24 cellular contexts compared by ENCODE assay signal in genomic region chr12:121871501-121871900, GRCh38. TPM values are rescaled to one million over a fixed set of nuclear protein-coding genes. Genes with fewer than 3 reads are reported as not detected.
"Had no signal": no experiment of that assay in that cellular context is flagged by ENCODE, and none has a peak within 500 bp of the region (broad histone marks: within the 10 kb centered on the region; RNA-seq: fewer than 3 reads in every experiment).

No MANE protein-coding gene starts in this region.

- H3K27ac ChIP-seq: neutrophil, ovary, prostate gland, thyroid gland, WERI-Rb-1 had no signal

- FAIRE-seq: endometrium had no signal

- ATAC-seq: activated CD8-positive, alpha-beta memory T cell treated with anti-CD3 and anti-CD28 coated beads, Interleukin-2, amount 10 ng/mL, durations not matched to agents 7 days and 5 days; activated CD8-positive, alpha-beta T cell treated with anti-CD3 and anti-CD28 coated beads for 36 hours; foreskin keratinocyte; left cardiac atrium; T-helper 17 cell had no signal

- DNase-seq: activated CD4-positive, alpha-beta T cell treated with anti-CD3 and anti-CD28 coated beads, Interleukin-2, amount 10 ng/mL, durations not matched to agents 7 days and 5 days; activated CD4-positive, CD25-positive, alpha-beta regulatory T cell treated with anti-CD3 and anti-CD28 coated beads, Interleukin-2, amount 50 U/mL, for 72 hours; activated CD8-positive, alpha-beta memory T cell treated with anti-CD3 and anti-CD28 coated beads, Interleukin-2, amount 10 ng/mL, durations not matched to agents 7 days and 5 days; activated CD8-positive, alpha-beta T cell treated with anti-CD3 and anti-CD28 coated beads for 36 hours; activated effector memory CD4-positive, alpha-beta T cell treated with anti-CD3 and anti-CD28 coated beads, Interleukin-2, amount 50 U/mL, for 16 hours; activated naive CD4-positive, alpha-beta T cell treated with anti-CD3 and anti-CD28 coated beads, Interleukin-2, amount 50 U/mL, for 16 hours; activated T-cell treated with anti-CD3 and anti-CD28 coated beads for 4 hours; aorta; effector CD4-positive, alpha-beta T cell; foreskin keratinocyte; hypothalamus; islet precursor cell; left cardiac atrium; ovary; stimulated activated CD4-positive, alpha-beta T cell treated with anti-CD3 and anti-CD28 coated beads, Interleukin-4, amount 100 ng/mL, for 24 hours; substantia nigra; T-helper 17 cell; thyroid gland; WERI-Rb-1 had no signal

- H3K36me3 ChIP-seq: neutrophil, ovary, prostate gland, thyroid gland, WERI-Rb-1 had no signal

- H3K27me3 ChIP-seq: foreskin keratinocyte, neutrophil, ovary, thyroid gland had no signal

- H3K4me1 ChIP-seq: foreskin keratinocyte, prostate gland, thyroid gland had no signal

- H3K4me3 ChIP-seq: ovary, prostate gland, thyroid gland had no signal

- H3K9me3 ChIP-seq: neutrophil, ovary, prostate gland, thyroid gland had no signal

RNA-seq across cellular contexts. Expression of gene HPD, which starts 12.8 kb away (rescaled TPM):
- total RNA-seq: activated CD4-positive, alpha-beta T cell treated with anti-CD3 and anti-CD28 coated beads, Interleukin-2, amount 10 ng/mL, durations not matched to agents 7 days and 5 days; activated CD8-positive, alpha-beta memory T cell treated with anti-CD3 and anti-CD28 coated beads, Interleukin-2, amount 10 ng/mL, durations not matched to agents 7 days and 5 days; activated CD8-positive, alpha-beta T cell treated with anti-CD3 and anti-CD28 coated beads for 36 hours; foreskin keratinocyte; mononuclear cell; T-helper 17 cell; urinary bladder had no signal
- polyA plus RNA-seq: foreskin keratinocyte had no signal
